8 cellular contexts compared by ENCODE assay signal in the genomic region with DNA sequence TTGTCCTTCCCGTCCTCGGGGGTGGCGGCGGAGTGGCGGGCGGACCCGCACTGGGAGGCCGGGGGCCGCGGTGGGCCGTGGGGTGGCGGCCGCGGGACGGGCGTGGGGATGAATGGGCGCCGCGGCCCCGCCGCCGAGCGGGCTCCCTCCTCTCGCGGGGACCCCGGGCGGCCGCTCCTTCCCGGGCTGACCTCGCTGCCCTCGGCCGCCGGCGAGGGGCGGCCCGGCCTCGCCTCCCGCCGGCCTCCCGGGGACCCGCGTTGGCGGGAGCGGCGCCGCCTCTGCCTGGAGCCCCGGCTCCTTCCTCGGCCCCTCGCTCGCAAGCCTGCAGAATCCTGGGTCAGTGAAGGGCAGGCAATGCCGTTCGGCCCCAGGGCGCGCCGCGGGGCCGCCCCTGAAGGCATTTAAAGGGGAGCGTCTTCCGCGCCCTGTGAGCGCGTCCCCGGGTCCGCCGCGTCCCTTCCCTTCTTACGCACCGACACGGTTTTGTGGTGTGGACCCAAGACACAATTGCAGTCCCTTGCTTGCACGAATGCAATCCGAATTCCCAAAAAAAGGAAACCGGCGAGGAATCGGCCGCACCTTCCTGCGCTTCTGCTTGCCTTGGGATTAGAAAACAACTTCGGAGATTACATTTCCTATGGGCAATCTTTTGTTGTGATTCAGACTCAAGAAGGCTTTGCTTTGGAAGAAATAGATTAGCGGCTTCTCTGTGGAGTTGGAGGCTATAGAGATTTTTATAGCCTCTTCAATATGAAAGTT. TPM values are rescaled to one million over a fixed set of nuclear protein-coding genes. Genes with fewer than 3 reads are reported as not detected.
DNase-seq lines count a peak whose midpoint lies in the region; ATAC-seq and TF ChIP-seq lines count a peak whose summit lies in the region.

No MANE protein-coding gene starts in this region.

- peaks cover 7% of the 10 kb centered on the region for H3K27me3 ChIP-seq in CD4-positive, alpha-beta memory T cell (ENCODE audit: insufficient read depth, low read length)
- H3K27me3 ChIP-seq in lung (ENCODE audit: control insufficient read depth, insufficient read depth) = no peaks in the 10 kb centered on the region
- H3K27me3 ChIP-seq in suprapubic skin = no peaks in the 10 kb centered on the region

- H3K9me3 Mint-ChIP-seq in CD4-positive, alpha-beta memory T cell = no peaks in the 10 kb centered on the region
- no peaks in the 10 kb centered on the region for H3K9me3 Mint-ChIP-seq in activated CD4-positive, alpha-beta T cell treated with anti-CD3 and anti-CD28 coated beads, Interleukin-2, amount 10 ng/mL, durations not matched to agents 24 days and 14 days
- H3K9me3 Mint-ChIP-seq in effector memory CD8-positive, alpha-beta T cell = no peaks in the 10 kb centered on the region

- no peak overlapping the region for H3K27ac ChIP-seq in CD4-positive, alpha-beta memory T cell (ENCODE audit: low read depth, low read length)
- H3K27ac ChIP-seq in lung (ENCODE audit: low read depth in 1 of 2, low read length in 1 of 2) (peak overlapping the region; percentile 76 to 86), suprapubic skin (peak overlapping the region; percentile 90)

- WGBS in lung, 2 donors = 0 to 1% methylated on average over 60 to 78 of the region's 78 CpGs
- 0% methylated on average over 7 of the region's 78 CpGs for WGBS in suprapubic skin

- peak overlapping the region in 6 of 7 donors; percentile 24 to 84 (median 72) for H3K27ac Mint-ChIP-seq in CD4-positive, alpha-beta memory T cell
- H3K27ac Mint-ChIP-seq in activated CD4-positive, alpha-beta T cell treated with anti-CD3 and anti-CD28 coated beads, Interleukin-2, amount 10 ng/mL, durations not matched to agents 24 days and 14 days = no peak overlapping the region
- no peak overlapping the region for H3K27ac Mint-ChIP-seq in effector memory CD8-positive, alpha-beta T cell

- TF ChIP-seq CTCF in lung (IDR thresholded peaks at IDR 0.05; ENCODE audit: control extremely low read depth, extremely low read depth) (no peak), suprapubic skin (IDR thresholded peaks at IDR 0.05) (no peak)

- peaks cover 8 to 42% (median 17%) of the 10 kb centered on the region in 4 donors for H3K4me1 Mint-ChIP-seq in CD4-positive, alpha-beta memory T cell
- H3K4me1 Mint-ChIP-seq in activated CD4-positive, alpha-beta T cell treated with anti-CD3 and anti-CD28 coated beads, Interleukin-2, amount 10 ng/mL, durations not matched to agents 24 days and 14 days = peaks cover 13% of the 10 kb centered on the region
- H3K4me1 Mint-ChIP-seq in effector memory CD8-positive, alpha-beta T cell (ENCODE audit: low read depth in 2 of 2) = peaks cover 8 to 14% of the 10 kb centered on the region in 2 donors

- H3K27me3 Mint-ChIP-seq in CD4-positive, alpha-beta memory T cell = peaks cover 5 to 15% of the 10 kb centered on the region in 2 donors
- H3K27me3 Mint-ChIP-seq in activated CD4-positive, alpha-beta T cell treated with anti-CD3 and anti-CD28 coated beads, Interleukin-2, amount 10 ng/mL, durations not matched to agents 24 days and 14 days = peaks cover 36% of the 10 kb centered on the region
- peaks cover 0 to 17% of the 10 kb centered on the region in 2 donors for H3K27me3 Mint-ChIP-seq in effector memory CD8-positive, alpha-beta T cell

- DNase-seq in CD4-positive, alpha-beta memory T cell = peak in 4 of 5 donors; percentile 9 to 16 (median 12)
- peak; percentile 74 for DNase-seq in activated CD4-positive, alpha-beta T cell treated with anti-CD3 and anti-CD28 coated beads, Interleukin-2, amount 10 ng/mL, durations not matched to agents 24 days and 14 days
- DNase-seq in effector memory CD8-positive, alpha-beta T cell = peak in 2 of 3 experiments; percentile 4 to 5
- DNase-seq in lung (ENCODE audit: low spot score) = peak; percentile 48
- peak in 1 of 2 donors; percentile 70 for DNase-seq in suprapubic skin (ENCODE audit: low spot score in 2 of 2)

- TF ChIP-seq EP300 in suprapubic skin (IDR thresholded peaks at IDR 0.05) = no peak

- H3K4me3 ChIP-seq in CD4-positive, alpha-beta memory T cell (ENCODE audit: low read length in 2 of 2) = peak overlapping the region in 1 of 2 donors; percentile 94
- peak overlapping the region; percentile 93 for H3K4me3 ChIP-seq in lung
- peak overlapping the region; percentile 99 for H3K4me3 ChIP-seq in suprapubic skin

- H3K4me3 Mint-ChIP-seq in CD4-positive, alpha-beta memory T cell = peak overlapping the region; percentile 84 to 95 (median 92)
- peak overlapping the region; percentile 84 for H3K4me3 Mint-ChIP-seq in activated CD4-positive, alpha-beta T cell treated with anti-CD3 and anti-CD28 coated beads, Interleukin-2, amount 10 ng/mL, durations not matched to agents 24 days and 14 days
- peak overlapping the region; percentile 84 to 85 for H3K4me3 Mint-ChIP-seq in effector memory CD8-positive, alpha-beta T cell

- CTCF ChIA-PET in CD4-positive, alpha-beta memory T cell (lab: Charles Lee; ENCODE audit: partially characterized antibody) = no interaction called here

- POLR2A ChIA-PET in CD4-positive, alpha-beta memory T cell (lab: Charles Lee; ENCODE audit: partially characterized antibody) = no interaction called here

- peaks cover 28% of the 10 kb centered on the region for H3K4me1 ChIP-seq in CD4-positive, alpha-beta memory T cell (ENCODE audit: insufficient read depth, low read length)
- H3K4me1 ChIP-seq in lung (ENCODE audit: control insufficient read depth in 2 of 2, insufficient read depth in 2 of 2, low read length in 2 of 2) = peaks cover 0 to 3% of the 10 kb centered on the region in 2 donors
- H3K4me1 ChIP-seq in suprapubic skin = peaks cover 33% of the 10 kb centered on the region

- H3K36me3 ChIP-seq in CD4-positive, alpha-beta memory T cell (ENCODE audit: insufficient read depth, low read length) = no peaks in the 10 kb centered on the region
- no peaks in the 10 kb centered on the region for H3K36me3 ChIP-seq in lung (ENCODE audit: control insufficient read depth in 2 of 2, insufficient read depth in 2 of 2, low read length in 2 of 2)
- no peaks in the 10 kb centered on the region for H3K36me3 ChIP-seq in suprapubic skin

- no peak for TF ChIP-seq POLR2A in suprapubic skin (IDR thresholded peaks at IDR 0.05)

- intact Hi-C loops in CD4-positive, alpha-beta memory T cell (cut with micrococcal nuclease) = loop anchor here (1.0 to 5.0 kb wide), 6 partner anchors 101 to 1251 kb away; a partner anchor contains a TSS
- intact Hi-C loops in activated CD4-positive, alpha-beta T cell treated with anti-CD3 and anti-CD28 coated beads, Interleukin-2, amount 10 ng/mL, durations not matched to agents 24 days and 14 days (cut with micrococcal nuclease) = loop anchor here (2.0 to 5.0 kb wide), 3 partner anchors 261 to 972 kb away; a partner anchor contains a TSS

- ATAC-seq in HG03025 (IDR thresholded peaks at IDR 0.05; ENCODE audit: low FRiP score, unreplicated experiment) (peak; percentile 1), lung (ENCODE audit: insufficient read depth, low FRiP score) (no peak), GM21515 (IDR thresholded peaks at IDR 0.05; ENCODE audit: unreplicated experiment) (no peak), HG03439 (IDR thresholded peaks at IDR 0.05; ENCODE audit: unreplicated experiment) (no peak)
- no peak for ATAC-seq in effector memory CD8-positive, alpha-beta T cell (replicated peaks)

- peaks cover 0 to 9% of the 10 kb centered on the region in 2 donors for H3K36me3 Mint-ChIP-seq in CD4-positive, alpha-beta memory T cell
- H3K36me3 Mint-ChIP-seq in activated CD4-positive, alpha-beta T cell treated with anti-CD3 and anti-CD28 coated beads, Interleukin-2, amount 10 ng/mL, durations not matched to agents 24 days and 14 days (ENCODE audit: low read depth) = peaks cover 2% of the 10 kb centered on the region
- peaks cover 4% of the 10 kb centered on the region for H3K36me3 Mint-ChIP-seq in effector memory CD8-positive, alpha-beta T cell (ENCODE audit: insufficient read depth)

- no peaks in the 10 kb centered on the region for H3K9me3 ChIP-seq in CD4-positive, alpha-beta memory T cell (ENCODE audit: control insufficient read depth in 1 of 2, low read length in 2 of 2)
- H3K9me3 ChIP-seq in lung (ENCODE audit: control insufficient read depth in 2 of 2, insufficient read depth in 1 of 2, low read length in 1 of 2) (no peaks in the 10 kb centered on the region), suprapubic skin (no peaks in the 10 kb centered on the region)

RNA-seq across cellular contexts. Expression of a gene that starts 0.8 kb away (rescaled TPM):
- 1 to 10 TPM; 2.9 to 3.9 TPM for total RNA-seq in CD4-positive, alpha-beta memory T cell
- polyA plus RNA-seq in CD4-positive, alpha-beta memory T cell = 1 to 10 TPM; 1.0 to 3.1 TPM
- total RNA-seq in activated CD4-positive, alpha-beta T cell treated with anti-CD3 and anti-CD28 coated beads, Interleukin-2, amount 10 ng/mL, durations not matched to agents 24 days and 14 days = 4.5 and 4.8 TPM in 2 replicates
- total RNA-seq in lung = 10 to 100 TPM; 27.6 to 46.0 TPM
- polyA plus RNA-seq in lung = 10 to 100 TPM; 11.2 to 12.0 TPM
- 10 to 100 TPM; 23.8 to 53.3 (median 35.2) TPM for total RNA-seq in suprapubic skin

RNA-seq across cellular contexts. Expression of a gene that starts 1.5 kb away (rescaled TPM):
- total RNA-seq in CD4-positive, alpha-beta memory T cell = 10 to 100 TPM; 63.9 to 64.2 TPM
- polyA plus RNA-seq in CD4-positive, alpha-beta memory T cell = 10 to 100 TPM; 34.4 to 38.8 TPM
- total RNA-seq in activated CD4-positive, alpha-beta T cell treated with anti-CD3 and anti-CD28 coated beads, Interleukin-2, amount 10 ng/mL, durations not matched to agents 24 days and 14 days = 26.3 and 34.8 TPM in 2 replicates
- total RNA-seq in lung = 10 to 100 TPM; 31.6 to 64.2 TPM
- 10 to 100 TPM; 16.4 to 28.9 TPM for polyA plus RNA-seq in lung
- total RNA-seq in suprapubic skin = 10 to 100 TPM; 13.8 to 99.7 (median 23.7) TPM

RNA-seq across cellular contexts. Expression of a gene that starts 54.6 kb away (rescaled TPM):
- 10 to 100 TPM; 11.0 to 13.7 TPM for total RNA-seq in CD4-positive, alpha-beta memory T cell
- polyA plus RNA-seq in CD4-positive, alpha-beta memory T cell = 1 to 10 TPM; 2.2 to 4.0 TPM
- total RNA-seq in activated CD4-positive, alpha-beta T cell treated with anti-CD3 and anti-CD28 coated beads, Interleukin-2, amount 10 ng/mL, durations not matched to agents 24 days and 14 days = 42.6 and 42.7 TPM in 2 replicates
- 10 to 100 TPM in 1 of 2 donors, 1 to 10 TPM in 1; 6.0 to 10.0 TPM for total RNA-seq in lung
- polyA plus RNA-seq in lung = 10 to 100 TPM in 1 of 2 donors, 1 to 10 TPM in 1; 5.3 to 11.6 TPM
- 10 to 100 TPM in 1 of 4 donors, 1 to 10 TPM in 3; 5.8 to 19.7 (median 6.7) TPM for total RNA-seq in suprapubic skin

Comparison
In these comparisons a context has a peak if more than half of its experiments do, and no peak if none do; other contexts are left out.
1. H3K27ac Mint-ChIP-seq: peak in CD4-positive, alpha-beta memory T cell (6 of 7); none in activated CD4-positive, alpha-beta T cell treated with anti-CD3 and anti-CD28 coated beads, Interleukin-2, amount 10 ng/mL, durations not matched to agents 24 days and 14 days (single experiment) and effector memory CD8-positive, alpha-beta T cell (0 of 2).
2. Peak in every context shown above with its lines, with median percentiles within 50 percentile points of each other: H3K4me3 Mint-ChIP-seq.